11 cellular contexts compared by ENCODE assay signal in genomic region chr22:42073568-42074152, GRCh38. TPM values are rescaled to one million over a fixed set of nuclear protein-coding genes. Genes with fewer than 3 reads are reported as not detected.
DNase-seq lines count a peak whose midpoint lies in the region; ATAC-seq and TF ChIP-seq lines count a peak whose summit lies in the region.
"Had no signal": no experiment of that assay in that cellular context is flagged by ENCODE, and none has a peak within 500 bp of the region (broad histone marks: within the 10 kb centered on the region; RNA-seq: fewer than 3 reads in every experiment).

No MANE protein-coding gene starts in this region.

- H3K4me1 ChIP-seq in lower lobe of right lung, result peaks cover 57% of the 10 kb centered on the region
- H3K4me1 ChIP-seq in testis, result peaks cover 31% of the 10 kb centered on the region

- H3K36me3 ChIP-seq in lower lobe of right lung (peaks cover 20% of the 10 kb centered on the region), testis (ENCODE audit: low read depth, missing control alignments) (no peaks in the 10 kb centered on the region)
- H3K36me3 ChIP-seq: WERI-Rb-1 had no signal

- H3K27ac ChIP-seq in lower lobe of right lung (peak overlapping the region; percentile 96), testis (peak overlapping the region; percentile 86 to 88)
- H3K27ac ChIP-seq: A549, WERI-Rb-1 had no signal

- H3K36me3 Mint-ChIP-seq in activated CD4-positive, alpha-beta T cell treated with anti-CD3 and anti-CD28 coated beads for 36 hours (ENCODE audit: low read depth), result peaks cover 3% of the 10 kb centered on the region

- H3K4me3 ChIP-seq in astrocyte of the spinal cord (ENCODE audit: low read depth, low read length) (peak overlapping the region; percentile 60), lower lobe of right lung (peak overlapping the region; percentile 73), testis (peak overlapping the region; percentile 61 to 74)
- H3K4me3 ChIP-seq: A549 had no signal

- in situ Hi-C loops in astrocyte of the spinal cord (cut with HindIII; ENCODE audit: low sequenced_read_pairs), result no loop called here

- H3K27me3 ChIP-seq in lower lobe of right lung (ENCODE audit: low read depth) (no peaks in the 10 kb centered on the region), testis (no peaks in the 10 kb centered on the region)

- DNase-seq in activated CD4-positive, alpha-beta T cell treated with anti-CD3 and anti-CD28 coated beads for 36 hours, result no peak
- DNase-seq in activated CD4-positive, alpha-beta T cell treated with anti-CD3 and anti-CD28 coated beads, Interleukin-2, amount 50 U/mL, for 48 hours, result no peak
- DNase-seq in astrocyte of the spinal cord (ENCODE audit: low read depth, low spot score) (no peak), lower lobe of right lung (no peak), testis (no peak), DMS153 (lab: John Stamatoyannopoulos, UW) (no peak), HEK293T (ENCODE audit: extremely low spot score) (no peak)
- DNase-seq: WERI-Rb-1 had no signal

- TF ChIP-seq CTCF in astrocyte of the spinal cord (IDR thresholded peaks at IDR 0.05; ENCODE audit: low read depth, low read length) (no peak), lower lobe of right lung (IDR thresholded peaks at IDR 0.05) (no peak), testis (IDR thresholded peaks at IDR 0.05) (no peak)

- CTCF ChIA-PET in activated CD4-positive, alpha-beta T cell treated with anti-CD3 and anti-CD28 coated beads for 36 hours (lab: Charles Lee), result interaction anchor here (0.7 kb wide), 1 partner anchor 14 kb away, joined by 3 read pairs; no protein-coding TSS in a partner anchor
- CTCF ChIA-PET in HEK293T (lab: Yijun Ruan, JAX), result no interaction called here

- intact Hi-C loops in activated CD4-positive, alpha-beta T cell treated with anti-CD3 and anti-CD28 coated beads for 36 hours (cut with DNase I, micrococcal nuclease), result loop anchor here (5.0 to 10.0 kb wide), 6 partner anchors 79 to 629 kb away; partner anchors contain the start of genes SEPTIN3 (in 1 of the 2), TOB2 (in 1 of the 2) and WBP2NL (in 1 of the 2)
- intact Hi-C loops in lower lobe of right lung (cut with DNase I) (no loop called here), testis (cut with DNase I; ENCODE audit: low total_unique reads) (no loop called here)

- no peak for TF ChIP-seq POLR2A in testis (IDR thresholded peaks at IDR 0.05)

- ATAC-seq in activated CD4-positive, alpha-beta T cell treated with anti-CD3 and anti-CD28 coated beads for 36 hours, result no peak
- ATAC-seq in lower lobe of right lung (no peak), HG03135 (IDR thresholded peaks at IDR 0.05; ENCODE audit: unreplicated experiment) (no peak)
- ATAC-seq: A549 had no signal

- no peaks in the 10 kb centered on the region for H3K9me3 Mint-ChIP-seq in activated CD4-positive, alpha-beta T cell treated with anti-CD3 and anti-CD28 coated beads for 36 hours (ENCODE audit: low read depth)

- 49 to 57% methylated on average over 9 to 14 of the region's 28 CpGs for WGBS in testis, 2 donors

- no peaks in the 10 kb centered on the region for H3K27me3 Mint-ChIP-seq in activated CD4-positive, alpha-beta T cell treated with anti-CD3 and anti-CD28 coated beads for 36 hours

- peak overlapping the region; percentile 55 for H3K4me3 Mint-ChIP-seq in activated CD4-positive, alpha-beta T cell treated with anti-CD3 and anti-CD28 coated beads for 36 hours

- H3K27ac Mint-ChIP-seq in activated CD4-positive, alpha-beta T cell treated with anti-CD3 and anti-CD28 coated beads for 36 hours, result peak overlapping the region; percentile 67

- peaks cover 28% of the 10 kb centered on the region for H3K4me1 Mint-ChIP-seq in activated CD4-positive, alpha-beta T cell treated with anti-CD3 and anti-CD28 coated beads for 36 hours

- POLR2A ChIA-PET in activated CD4-positive, alpha-beta T cell treated with anti-CD3 and anti-CD28 coated beads for 36 hours (lab: Charles Lee), result interaction anchor here (0.6 kb wide), 1 partner anchor 25 kb away, joined by 4 read pairs; no protein-coding TSS in a partner anchor
- POLR2A ChIA-PET in HEK293T (lab: Yijun Ruan, JAX), result no interaction called here

- no peaks in the 10 kb centered on the region for H3K9me3 ChIP-seq in lower lobe of right lung
- no peaks in the 10 kb centered on the region for H3K9me3 ChIP-seq in testis

TF ChIP-seq in HEK293T, 16 proteins besides CTCF, POLR2A, EP300 and RAD21:
- TF ChIP-seq PKNOX1 (IDR thresholded peaks at IDR 0.05), result no peak
- TF ChIP-seq ZNF384 (IDR thresholded peaks at IDR 0.05), result no peak
- TF ChIP-seq LEF1 (IDR thresholded peaks at IDR 0.05; ENCODE audit: borderline replicate concordance), result no peak
- no peak for TF ChIP-seq FOXK2 (IDR thresholded peaks at IDR 0.05)
- TF ChIP-seq FOXA1 (IDR thresholded peaks at IDR 0.05), result no peak
- TF ChIP-seq ELF4 (IDR thresholded peaks at IDR 0.05), result no peak
- no peak for TF ChIP-seq CTBP1 (IDR thresholded peaks at IDR 0.05; ENCODE audit: borderline replicate concordance)
- no peak for TF ChIP-seq SP1 (IDR thresholded peaks at IDR 0.05)

RNA-seq across cellular contexts. Expression of gene PHETA2, which starts 0.4 kb away (rescaled TPM):
- total RNA-seq in activated CD4-positive, alpha-beta T cell treated with anti-CD3 and anti-CD28 coated beads for 36 hours, result 1 to 10 TPM; 1.4 to 2.3 TPM
- 12.8 TPM for total RNA-seq in lower lobe of right lung
- 1 to 10 TPM; 2.8 to 3.8 TPM for total RNA-seq in testis
- polyA plus RNA-seq in testis (ENCODE audit: insufficient read depth, low read depth, low replicate concordance), result 5.5 TPM

RNA-seq across cellular contexts. Expression of gene NAGA, which starts 3.0 kb away (rescaled TPM):
- 10 to 100 TPM; 19.7 to 20.0 TPM for total RNA-seq in activated CD4-positive, alpha-beta T cell treated with anti-CD3 and anti-CD28 coated beads for 36 hours
- total RNA-seq in lower lobe of right lung, result 40.3 TPM
- total RNA-seq in testis, result 10 to 100 TPM; 19.9 to 32.1 TPM
- 22.9 TPM for polyA plus RNA-seq in testis (ENCODE audit: insufficient read depth, low read depth, low replicate concordance)

RNA-seq across cellular contexts. Expression of gene SMDT1, which starts 5.8 kb away (rescaled TPM):
- total RNA-seq in activated CD4-positive, alpha-beta T cell treated with anti-CD3 and anti-CD28 coated beads for 36 hours, result 10 to 100 TPM; 17.2 to 45.4 TPM
- 119 TPM for total RNA-seq in lower lobe of right lung
- 10 to 100 TPM; 14.3 to 19.4 TPM for total RNA-seq in testis
- 130 TPM for polyA plus RNA-seq in testis (ENCODE audit: insufficient read depth, low read depth, low replicate concordance)

RNA-seq across cellular contexts. Expression of gene NDUFA6, which starts 16.9 kb away (rescaled TPM):
- total RNA-seq in activated CD4-positive, alpha-beta T cell treated with anti-CD3 and anti-CD28 coated beads for 36 hours, result 100 to 1,000 TPM; 123 to 144 TPM
- total RNA-seq in lower lobe of right lung (43.5 TPM), testis (10 to 100 TPM; 41.1 to 53.3 TPM)
- 81.4 TPM for polyA plus RNA-seq in testis (ENCODE audit: insufficient read depth, low read depth, low replicate concordance)

RNA-seq across cellular contexts. Expression of gene CYP2D6, which starts 57.0 kb away (rescaled TPM):
- total RNA-seq in activated CD4-positive, alpha-beta T cell treated with anti-CD3 and anti-CD28 coated beads for 36 hours, result 1 to 10 TPM; 2.8 to 3.1 TPM
- total RNA-seq in lower lobe of right lung, result 1.4 TPM
- 1 to 10 TPM; 1.4 to 2.0 TPM for total RNA-seq in testis
- 0.54 TPM for polyA plus RNA-seq in testis (ENCODE audit: insufficient read depth, low read depth, low replicate concordance)
- total RNA-seq: M059J had no signal

Comparison
In these comparisons a context has a peak if more than half of its experiments do, and no peak if none do; other contexts are left out.
1. intact Hi-C loops: an anchor here in activated CD4-positive, alpha-beta T cell treated with anti-CD3 and anti-CD28 coated beads for 36 hours (5.0 to 10.0 kb wide); none called in lower lobe of right lung and testis.